In genomic region chr7:44040493-44040891, GRCh38 we compare ENCODE assay signal across 8 cellular contexts. TPM values are rescaled to one million over a fixed set of nuclear protein-coding genes. Genes with fewer than 3 reads are reported as not detected.
DNase-seq lines count a peak whose midpoint lies in the region; ATAC-seq and TF ChIP-seq lines count a peak whose summit lies in the region.
"Not testable (repeated sequence)": the region's sequence is repeated elsewhere in the genome, so short reads cannot be mapped to it uniquely, and the experiment has no call there.

No MANE protein-coding gene starts in this region.

- H3K36me3 Mint-ChIP-seq in activated CD4-positive, alpha-beta memory T cell treated with anti-CD3 and anti-CD28 coated beads, Interleukin-2, amount 10 ng/mL, durations not matched to agents 7 days and 5 days (ENCODE audit: low read depth): peaks cover 11% of the 10 kb centered on the region

- peak overlapping the region; percentile 74 for H3K4me3 Mint-ChIP-seq in activated CD4-positive, alpha-beta memory T cell treated with anti-CD3 and anti-CD28 coated beads, Interleukin-2, amount 10 ng/mL, durations not matched to agents 7 days and 5 days

- H3K27ac Mint-ChIP-seq in activated CD4-positive, alpha-beta memory T cell treated with anti-CD3 and anti-CD28 coated beads, Interleukin-2, amount 10 ng/mL, durations not matched to agents 7 days and 5 days: peak overlapping the region; percentile 79

- H3K9me3 Mint-ChIP-seq in activated CD4-positive, alpha-beta memory T cell treated with anti-CD3 and anti-CD28 coated beads, Interleukin-2, amount 10 ng/mL, durations not matched to agents 7 days and 5 days: not testable (repeated sequence)

- H3K4me1 Mint-ChIP-seq in activated CD4-positive, alpha-beta memory T cell treated with anti-CD3 and anti-CD28 coated beads, Interleukin-2, amount 10 ng/mL, durations not matched to agents 7 days and 5 days: peaks cover 23% of the 10 kb centered on the region

- CTCF ChIA-PET in activated CD4-positive, alpha-beta memory T cell treated with anti-CD3 and anti-CD28 coated beads, Interleukin-2, amount 10 ng/mL, durations not matched to agents 7 days and 5 days (lab: Charles Lee): interaction anchor here (1.6 kb wide), 1 partner anchor 21 kb away, joined by 5 read pairs; no protein-coding TSS in a partner anchor

- not testable (repeated sequence) for TF ChIP-seq CTCF in AG10803 (conservative IDR thresholded peaks at IDR 0.05; ENCODE audit: low read length)

- POLR2A ChIA-PET in activated CD4-positive, alpha-beta memory T cell treated with anti-CD3 and anti-CD28 coated beads, Interleukin-2, amount 10 ng/mL, durations not matched to agents 7 days and 5 days (lab: Charles Lee): not testable (repeated sequence)

- ATAC-seq in GM19035 (IDR thresholded peaks at IDR 0.05; ENCODE audit: unreplicated experiment) (peak; percentile 40), HG03095 (IDR thresholded peaks at IDR 0.05; ENCODE audit: unreplicated experiment) (peak; percentile 43), left colon (peak; percentile 31)

- intact Hi-C loops in left colon (cut with DNase I, micrococcal nuclease): not testable (repeated sequence)

- not testable (repeated sequence) for DNase-seq in AG10803 (ENCODE audit: low read depth)
- DNase-seq in NCI-H345 (lab: John Stamatoyannopoulos, UW): peak; percentile 42
- DNase-seq in activated CD4-positive, alpha-beta memory T cell treated with anti-CD3 and anti-CD28 coated beads, Interleukin-2, amount 10 ng/mL, durations not matched to agents 7 days and 5 days: peak; percentile 75
- DNase-seq in central memory CD4-positive, alpha-beta T cell: peak; percentile 72
- peak in 1 of 2 donors; percentile 62 for DNase-seq in left colon
- DNase-seq in stimulated activated CD4-positive, alpha-beta T cell treated with anti-CD3 and anti-CD28 coated beads, Interleukin-15, amount 100 ng/mL, for 1 hour (ENCODE audit: low read depth in 1 of 2, low spot score in 1 of 2): peak; percentile 47 to 53

- peak overlapping the region; percentile 26 for H3K4me3 ChIP-seq in AG10803 (ENCODE audit: low read length)

- H3K27me3 Mint-ChIP-seq in activated CD4-positive, alpha-beta memory T cell treated with anti-CD3 and anti-CD28 coated beads, Interleukin-2, amount 10 ng/mL, durations not matched to agents 7 days and 5 days: not testable (repeated sequence)

RNA-seq across cellular contexts. Expression of gene DBNL, which starts 4.0 kb away (rescaled TPM):
- 100 to 1,000 TPM; 175 to 176 TPM for total RNA-seq in activated CD4-positive, alpha-beta memory T cell treated with anti-CD3 and anti-CD28 coated beads, Interleukin-2, amount 10 ng/mL, durations not matched to agents 7 days and 5 days
- total RNA-seq in left colon: 10 to 100 TPM; 87.0 to 90.5 TPM

RNA-seq across cellular contexts. Expression of gene PGAM2, which starts 24.9 kb away (rescaled TPM):
- under 1 TPM in 1 of 2 experiments, not detected in 1; 0.43 TPM for total RNA-seq in activated CD4-positive, alpha-beta memory T cell treated with anti-CD3 and anti-CD28 coated beads, Interleukin-2, amount 10 ng/mL, durations not matched to agents 7 days and 5 days
- under 1 TPM; 0.58 to 0.64 TPM for total RNA-seq in left colon

RNA-seq across cellular contexts. Expression of gene POLM, which starts 41.8 kb away (rescaled TPM):
- 10 to 100 TPM; 29.4 to 30.7 TPM for total RNA-seq in activated CD4-positive, alpha-beta memory T cell treated with anti-CD3 and anti-CD28 coated beads, Interleukin-2, amount 10 ng/mL, durations not matched to agents 7 days and 5 days
- total RNA-seq in left colon: 10 to 100 TPM; 20.7 to 22.8 TPM

RNA-seq across cellular contexts. Expression of gene SPDYE1, which starts 42.8 kb away (rescaled TPM):
- total RNA-seq in activated CD4-positive, alpha-beta memory T cell treated with anti-CD3 and anti-CD28 coated beads, Interleukin-2, amount 10 ng/mL, durations not matched to agents 7 days and 5 days: not detected
- not detected for total RNA-seq in left colon
